ENCODE assay signal across 10 cellular contexts in genomic region chr17:81429813-81430510, GRCh38. TPM values are rescaled to one million over a fixed set of nuclear protein-coding genes. Genes with fewer than 3 reads are reported as not detected.
A peak's percentile ranks its signal among the peaks of the same experiment; 100 is the strongest.
DNase-seq lines count a peak whose midpoint lies in the region; ATAC-seq, FAIRE-seq and TF ChIP-seq lines count a peak whose summit lies in the region.
"Had no signal": no experiment of that assay in that cellular context is flagged by ENCODE, and none has a peak within 500 bp of the region (broad histone marks: within the 10 kb centered on the region; RNA-seq: fewer than 3 reads in every experiment).

No MANE protein-coding gene starts in this region.

- no peaks in the 10 kb centered on the region for H3K36me3 ChIP-seq in H1 (ENCODE audit: control insufficient read depth in 2 of 4, insufficient read depth in 4 of 4, low read length in 3 of 4)
- no peaks in the 10 kb centered on the region for H3K36me3 ChIP-seq in pancreas
- H3K36me3 ChIP-seq in MM.1S (replicated peaks; ENCODE audit: insufficient read depth, low read length), result no peaks in the 10 kb centered on the region
- H3K36me3 ChIP-seq: prostate gland had no signal

- H2AFZ ChIP-seq in H1 (ENCODE audit: low read length) (no peak overlapping the region), MM.1S (ENCODE audit: low read length) (no peak overlapping the region)

- no peak overlapping the region for H2AK5ac ChIP-seq in H1 (ENCODE audit: low read depth, low read length)

- H3K9me3 ChIP-seq in H1 (ENCODE audit: insufficient read depth in 2 of 2, low read depth in 1 of 2, low read length in 1 of 2) (peaks cover 0 to 6% of the 10 kb centered on the region in 2 experiments; a peak in 1 of 4 replicates), pancreas (no peaks in the 10 kb centered on the region), MM.1S (replicated peaks; ENCODE audit: insufficient read depth, low read length) (no peaks in the 10 kb centered on the region)
- H3K9me3 ChIP-seq: prostate gland had no signal

- no peak for TF ChIP-seq POLR2A in H1 (IDR thresholded peaks at IDR 0.05; ENCODE audit: control extremely low read depth in 1 of 2, low read depth in 2 of 2, low read length in 2 of 2)

- no peak overlapping the region for H2BK12ac ChIP-seq in H1 (ENCODE audit: low read depth, low read length)

- peaks cover 14% of the 10 kb centered on the region; the same call in 1 of the 2 replicates for H3K23me2 ChIP-seq in H1 (ENCODE audit: low read depth, low read length)

- no peak overlapping the region for H3K23ac ChIP-seq in H1 (ENCODE audit: insufficient read length)

- H3K14ac ChIP-seq in H1 (ENCODE audit: insufficient read length), result no peak overlapping the region

- H3K79me2 ChIP-seq in H1 (ENCODE audit: control insufficient read depth in 1 of 2, insufficient read depth in 2 of 2, low read length in 2 of 2) (no peaks in the 10 kb centered on the region), MM.1S (ENCODE audit: low read length) (no peaks in the 10 kb centered on the region)

- H3K79me1 ChIP-seq in H1 (ENCODE audit: low read depth, low read length), result no peaks in the 10 kb centered on the region; the same call in 1 of the 2 replicates

- H3K27me3 ChIP-seq in H1 (replicated peaks in 1 of 4; ENCODE audit: control insufficient read depth in 3 of 4, extremely low read depth in 1 of 4, insufficient read depth in 3 of 4, low read length in 3 of 4) (no peaks in the 10 kb centered on the region), pancreas (no peaks in the 10 kb centered on the region), MM.1S (replicated peaks; ENCODE audit: insufficient read depth, low read length) (peaks cover 74% of the 10 kb centered on the region)

- no peak overlapping the region for H2BK120ac ChIP-seq in H1 (replicated peaks; ENCODE audit: low read depth, low read length)

- H4K8ac ChIP-seq in H1 (ENCODE audit: extremely low read depth, insufficient read depth, low read length), result peak overlapping the region; percentile 79; the same call in 1 of the 2 replicates

- no peak for TF ChIP-seq EP300 in H1 (IDR thresholded peaks at IDR 0.05; ENCODE audit: borderline replicate concordance in 1 of 2, low read depth in 2 of 2, low read length in 2 of 2)

- no peak overlapping the region for H4K91ac ChIP-seq in H1 (replicated peaks; ENCODE audit: insufficient read length, low read length)

- POLR2A ChIA-PET in H1 (lab: Charles Lee; ENCODE audit: partially characterized antibody), result interaction anchor here (1.0 to 2.2 kb wide), 4 partner anchors 10 to 82 kb away, joined by 3 to 7 read pairs (median 4); partner anchors contain the start of gene ACTG1

- WGBS in H1 (ENCODE audit: extremely low coverage in 1 of 2, insufficient coverage in 1 of 2, insufficient read length in 1 of 2, insufficient replicate concordance in 2 of 2, low coverage in 1 of 2, low lambda C conversion rate in 2 of 2, missing lambda C conversion rate in 1 of 2), 2 experiments, result 86% methylated on average over 9 of the region's 28 CpGs; no CpG with 5 or more reads in 1 of the 2 experiments
- 39 to 49% methylated on average over 22 to 28 of the region's 28 CpGs for whole genome bisulfite sequencing in pancreas, 2 donors

- peak overlapping the region; percentile 32; the same call in 1 of the 2 replicates for H3K18ac ChIP-seq in H1 (ENCODE audit: extremely low read depth, low read length)

- H3K56ac ChIP-seq in H1 (replicated peaks; ENCODE audit: insufficient read length, low read depth, low read length), result no peak overlapping the region

- H4K20me1 ChIP-seq in H1 (replicated peaks in 1 of 2; ENCODE audit: control insufficient read depth in 1 of 2, insufficient read depth in 2 of 2, low read length in 2 of 2) (peaks cover 0 to 3% of the 10 kb centered on the region in 2 experiments), MM.1S (ENCODE audit: insufficient read depth, low read length) (no peaks in the 10 kb centered on the region)

- no peaks in the 10 kb centered on the region for H3F3A ChIP-seq in MM.1S (ENCODE audit: insufficient read depth, low read length)

- DNase-seq in GF-D8 (lab: John Stamatoyannopoulos, UW), result peak; percentile 41
- peak; percentile 40 for DNase-seq in NCI-H446 treated with DMSO at 0.1 percent for 48 hours (lab: John Stamatoyannopoulos, UW)
- DNase-seq in H1 (ENCODE audit: low read depth in 1 of 2, low spot score in 2 of 2), result no peak
- DNase-seq in pancreas, result peak in 2 of 6 donors; percentile 42 to 74
- DNase-seq in stimulated activated CD4-positive, alpha-beta T cell treated with anti-CD3 and anti-CD28 coated beads, Interleukin-4, amount 100 ng/mL, for 24 hours, result no peak
- DNase-seq in MM.1S, result no peak
- DNase-seq in HPDE6-E6E7 (ENCODE audit: extremely low spot score), result no peak

- no peaks in the 10 kb centered on the region for H3K9me2 ChIP-seq in MM.1S (replicated peaks; ENCODE audit: insufficient read depth, low read length)

- TF ChIP-seq RAD21 in H1 (IDR thresholded peaks at IDR 0.05 in 1 of 2, conservative IDR thresholded peaks at IDR 0.05 in 1 of 2; ENCODE audit: low read depth in 2 of 2, low read length in 2 of 2), result peak in 1 of 2 experiments; percentile 28; a peak in 2 of 4 replicates

- H2BK20ac ChIP-seq in H1 (ENCODE audit: low read length), result 0 out of 2 replicates have a peak overlapping the region, but pooled peaks have one; percentile 18

- H2BK5ac ChIP-seq in H1 (ENCODE audit: low read depth, low read length), result no peak overlapping the region

- no peak for FAIRE-seq in H1 (lab: Jason Lieb, UNC)
- no peak for FAIRE-seq in pancreas (lab: Jason Lieb, UNC)
- FAIRE-seq: GM18507 had no signal

- no peak overlapping the region for H3K4me3 ChIP-seq in H1 (ENCODE audit: extremely low read depth in 1 of 4, insufficient read depth in 2 of 4, low read depth in 3 of 4, low read length in 4 of 4)
- H3K4me3 ChIP-seq in pancreas, result no peak overlapping the region
- no peak overlapping the region for H3K4me3 ChIP-seq in MM.1S (ENCODE audit: low read length)
- H3K4me3 ChIP-seq: prostate gland had no signal

- peak; percentile 2 to 8 (median 4) for ATAC-seq in pancreas
- ATAC-seq in GM21619 (IDR thresholded peaks at IDR 0.05; ENCODE audit: unreplicated experiment), result no peak

- TF ChIP-seq CTCF in H1 (IDR thresholded peaks at IDR 0.05; ENCODE audit: control extremely low read depth in 1 of 3, insufficient read depth in 1 of 3, low read depth in 1 of 3, low read length in 3 of 3) (no peak), pancreas (IDR thresholded peaks at IDR 0.05) (no peak), MM.1S (IDR thresholded peaks at IDR 0.05; ENCODE audit: low read length) (no peak)

- CTCF ChIA-PET in H1 (lab: Charles Lee; ENCODE audit: partially characterized antibody), result interaction anchor here (0.6 to 7.3 kb wide), 18 partner anchors 9 to 296 kb away, joined by 3 to 53 read pairs (median 4); no protein-coding TSS in a partner anchor

- H3K4ac ChIP-seq in H1 (replicated peaks; ENCODE audit: insufficient read length, low read depth, low read length), result no peak overlapping the region

- no peak overlapping the region for H3K27ac ChIP-seq in H1 (ENCODE audit: low read depth, low read length)
- H3K27ac ChIP-seq in pancreas, result no peak overlapping the region
- H3K27ac ChIP-seq in MM.1S (ENCODE audit: low read length), result no peak overlapping the region
- H3K27ac ChIP-seq: prostate gland had no signal

- H4K5ac ChIP-seq in H1 (ENCODE audit: insufficient read length, low read depth, low read length), result no peak overlapping the region

- H3K4me2 ChIP-seq in H1 (ENCODE audit: insufficient read depth in 1 of 2, low read depth in 2 of 2, low read length in 2 of 2), result no peak overlapping the region
- no peak overlapping the region for H3K4me2 ChIP-seq in MM.1S (ENCODE audit: low read depth, low read length)

- H3K9ac ChIP-seq in H1 (replicated peaks in 1 of 4; ENCODE audit: extremely low read depth in 1 of 4, low read depth in 3 of 4, low read length in 3 of 4) (no peak overlapping the region), MM.1S (ENCODE audit: low read length) (no peak overlapping the region)

- no peak overlapping the region for H2BK15ac ChIP-seq in H1 (ENCODE audit: low read length)

- intact Hi-C loops in pancreas (cut with DNase I), result no loop called here

- H3K4me1 ChIP-seq in H1 (replicated peaks in 1 of 4; ENCODE audit: control insufficient read depth in 3 of 4, insufficient read depth in 4 of 4, low read length in 3 of 4) (peaks cover 0 to 3% (median 0%) of the 10 kb centered on the region in 4 experiments; a peak in 3 of 7 replicates), pancreas (peaks cover 32 to 54% (median 53%) of the 10 kb centered on the region in 3 donors), MM.1S (ENCODE audit: low read length) (no peaks in the 10 kb centered on the region)

TF ChIP-seq in H1, 55 proteins besides CTCF, POLR2A, EP300 and RAD21:
- TF ChIP-seq YY1 (IDR thresholded peaks at IDR 0.05; ENCODE audit: low read depth, low read length) (no peak), FOSL1 (IDR thresholded peaks at IDR 0.05; ENCODE audit: insufficient read depth, low read depth, low read length) (no peak), CHD2 (IDR thresholded peaks at IDR 0.05; ENCODE audit: low read length) (no peak), GABPA (IDR thresholded peaks at IDR 0.05; ENCODE audit: borderline replicate concordance, insufficient read depth, low read length) (0 out of 2 replicates have a peak, but pooled peaks have one; percentile 29)

RNA-seq across cellular contexts. Expression of gene BAHCC1, which starts 34.7 kb away (rescaled TPM):
- total RNA-seq in H1 (2021; fragmentation: NEBNext Ultra II Directional; extraction: Animal tissue kit (Norgen Biotek cat#: 25700)), result 0.58 and 0.71 TPM in 2 replicates
- polyA plus RNA-seq in H1 (2011; rRNA removed) (0.26 and 0.61 TPM in 2 replicates), pancreas (10 to 100 TPM; 11.4 to 24.1 TPM)
- 0.47 TPM for polyA plus RNA-seq in H1 (2011; cell fraction: cytosol; rRNA removed)
- 2.9 TPM for polyA plus RNA-seq in H1 (2011; cell fraction: nucleus; rRNA removed)
- 0.44 to 0.98 TPM (median 0.89 TPM) in 4 replicates for polyA plus RNA-seq in H1 (2012, experiment 1 of 2)
- 0.58 TPM for polyA plus RNA-seq in H1 (2012, experiment 2 of 2)
- polyA plus RNA-seq in H1 (2013, experiment 1 of 2), result 0.45 TPM
- polyA plus RNA-seq in H1 (2013, experiment 2 of 2), result 0.50 TPM
- polyA minus RNA-seq in H1 (2011; rRNA and poly(A)+ RNA removed), result 0.88 and 0.95 TPM in 2 replicates
- polyA minus RNA-seq in H1 (2011; cell fraction: cytosol; rRNA and poly(A)+ RNA removed), result 3.2 TPM
- 1.3 TPM for polyA minus RNA-seq in H1 (2011; cell fraction: nucleus; rRNA and poly(A)+ RNA removed)
- 10 to 100 TPM in 2 of 6 donors, 1 to 10 TPM in 4; 8.0 to 11.5 (median 9.6) TPM for total RNA-seq in pancreas

Comparison
In these comparisons a context has a peak if more than half of its experiments do, and no peak if none do; other contexts are left out.
1. DNase-seq: peak in GF-D8 (single experiment) and NCI-H446 treated with DMSO at 0.1 percent for 48 hours (single experiment); none in H1 (0 of 2), stimulated activated CD4-positive, alpha-beta T cell treated with anti-CD3 and anti-CD28 coated beads, Interleukin-4, amount 100 ng/mL, for 24 hours (single experiment), MM.1S (single experiment) and HPDE6-E6E7 (single experiment).